27 cellular contexts compared by ENCODE assay signal in the genomic region with DNA sequence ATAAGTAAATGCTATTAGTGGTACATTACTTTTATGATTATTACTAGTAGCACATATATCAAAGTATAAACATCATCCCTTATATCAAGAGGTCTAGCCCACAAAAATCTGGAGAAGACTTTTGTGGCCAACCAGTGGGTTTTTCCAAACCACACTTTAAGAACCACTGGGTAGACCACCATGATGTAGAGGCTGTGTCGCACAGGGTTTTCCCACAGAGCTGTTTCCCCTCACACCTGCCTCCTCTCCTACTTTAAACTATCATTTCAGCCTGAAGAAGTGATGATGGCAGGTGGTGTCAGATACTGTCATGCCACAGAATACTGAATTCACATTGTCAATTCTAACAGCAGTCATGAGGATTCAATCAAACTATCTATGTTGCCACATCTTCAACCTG.
DNase-seq lines count a peak whose midpoint lies in the region; ATAC-seq and TF ChIP-seq lines count a peak whose summit lies in the region.
"Had no signal": no experiment of that assay in that cellular context is flagged by ENCODE, and none has a peak within 500 bp of the region (broad histone marks: within the 10 kb centered on the region; RNA-seq: fewer than 3 reads in every experiment).

No MANE protein-coding gene starts in this region.

- peak; percentile 10 for DNase-seq in stimulated activated CD4-positive, alpha-beta T cell treated with anti-CD3 and anti-CD28 coated beads, Interleukin-1b, Interleukin-23, amount 100 ng/mL, for 48 hours
- DNase-seq in stimulated activated CD4-positive, alpha-beta T cell treated with anti-CD3 and anti-CD28 coated beads, Interleukin-2, amount 100 ng/mL, for 48 hours = no peak
- DNase-seq in activated T-cell treated with anti-CD3 and anti-CD28 coated beads, Interleukin-2, amount 50 U/mL, for 4 hours = no peak
- DNase-seq in myocyte (ENCODE audit: low read depth) (peak; percentile 56), transverse colon (no peak), uterus (no peak), right cardiac atrium (no peak)
- DNase-seq: activated CD4-positive, alpha-beta T cell treated with anti-CD3 and anti-CD28 coated beads, Interleukin-2, amount 10 ng/mL, durations not matched to agents 7 days and 5 days; C1 segment of cervical spinal cord; caudate nucleus; DMS79; endodermal cell; foreskin fibroblast; GF-D8; mucosa of descending colon; NCI-H1092 treated with DMSO at 0.1 percent for 48 hours; NCI-H1930; NCI-H524 treated with DMSO at 0.1 percent for 48 hours; PC-9; posterior cingulate gyrus; Right ventricle myocardium superior; sigmoid colon had no signal

- peaks cover 0 to 2% (median 0%) of the 10 kb centered on the region in 4 donors for H3K36me3 ChIP-seq in transverse colon
- no peaks in the 10 kb centered on the region for H3K36me3 ChIP-seq in uterus

- intact Hi-C loops in transverse colon (cut with DNase I; ENCODE audit: low total_unique reads) = no loop called here
- intact Hi-C loops in uterus (cut with DNase I; ENCODE audit: low total_unique reads) = no loop called here
- intact Hi-C loops in right cardiac atrium (cut with DNase I) = no loop called here

- ATAC-seq in activated T-cell treated with anti-CD3 and anti-CD28 coated beads, Interleukin-2, amount 50 U/mL, for 4 hours = peak; percentile 77 to 80
- no peak for ATAC-seq in right cardiac atrium
- ATAC-seq: esophagus mucosa, HCT116, mucosa of descending colon had no signal

- H3K4me3 ChIP-seq in transverse colon = no peak overlapping the region
- no peak overlapping the region for H3K4me3 ChIP-seq in uterus
- H3K4me3 ChIP-seq in right cardiac atrium (ENCODE audit: low read length) = no peak overlapping the region
- H3K4me3 ChIP-seq: ascending aorta, lung, mucosa of descending colon, PC-9, sigmoid colon had no signal

- TF ChIP-seq CTCF in transverse colon (IDR thresholded peaks at IDR 0.05) = no peak
- no peak for TF ChIP-seq CTCF in uterus (IDR thresholded peaks at IDR 0.05)

- H3K27ac ChIP-seq in transverse colon (no peak overlapping the region), uterus (no peak overlapping the region), right cardiac atrium (ENCODE audit: low read length) (no peak overlapping the region)
- H3K27ac ChIP-seq: ascending aorta, PC-9, sigmoid colon had no signal

- TF ChIP-seq POLR2A in transverse colon (IDR thresholded peaks at IDR 0.05) (no peak), uterus (IDR thresholded peaks at IDR 0.05) (no peak)

- 72 to 100% methylated on average over 1 of the region's 1 CpG for WGBS in transverse colon (ENCODE audit: low coverage in 1 of 2), 2 donors
- 92% methylated on average over 1 of the region's 1 CpG for WGBS in right cardiac atrium

- H3K27me3 ChIP-seq in transverse colon (no peaks in the 10 kb centered on the region), uterus (no peaks in the 10 kb centered on the region), right cardiac atrium (ENCODE audit: control insufficient read depth, insufficient read depth) (no peaks in the 10 kb centered on the region)
- H3K27me3 ChIP-seq: ascending aorta, sigmoid colon had no signal

- no peaks in the 10 kb centered on the region for H3K4me1 ChIP-seq in transverse colon
- H3K4me1 ChIP-seq in uterus = no peaks in the 10 kb centered on the region
- peaks cover 4% of the 10 kb centered on the region for H3K4me1 ChIP-seq in right cardiac atrium (ENCODE audit: control insufficient read depth, insufficient read depth, low read length)
- H3K4me1 ChIP-seq: ascending aorta had no signal

- in situ Hi-C loops in transverse colon (cut with MboI; ENCODE audit: low pct_ligation_motif_present in 1 of 4, low pct_unique_long_range_greater_than_20kb in 1 of 4, low sequenced_read_pairs in 3 of 4) = loop anchor here in 1 of 4 donors (25.0 kb wide), 1 partner anchor 460 kb away; no protein-coding TSS in a partner anchor

- peaks cover 15% of the 10 kb centered on the region for H3K4me1 Mint-ChIP-seq in activated T-cell treated with anti-CD3 and anti-CD28 coated beads, Interleukin-2, amount 50 U/mL, for 4 hours (ENCODE audit: low read depth)

- TF ChIP-seq EP300 in transverse colon (IDR thresholded peaks at IDR 0.05; ENCODE audit: low read depth) = no peak

- no peaks in the 10 kb centered on the region for H3K9me3 ChIP-seq in transverse colon
- H3K9me3 ChIP-seq in uterus = no peaks in the 10 kb centered on the region
- H3K9me3 ChIP-seq in right cardiac atrium (ENCODE audit: control insufficient read depth, low read length) = no peaks in the 10 kb centered on the region
- H3K9me3 ChIP-seq: ascending aorta, mucosa of descending colon, sigmoid colon had no signal

- no peaks in the 10 kb centered on the region for H3K9me3 Mint-ChIP-seq in activated T-cell treated with anti-CD3 and anti-CD28 coated beads, Interleukin-2, amount 50 U/mL, for 4 hours
- H3K9me3 Mint-ChIP-seq: activated CD4-positive, alpha-beta T cell treated with anti-CD3 and anti-CD28 coated beads, Interleukin-2, amount 10 ng/mL, durations not matched to agents 7 days and 5 days; activated naive CD4-positive, alpha-beta T cell treated with anti-CD3 and anti-CD28 coated beads, Interleukin-2, amount 50 U/mL, for 24 hours; endodermal cell had no signal

- H3K4me3 Mint-ChIP-seq in activated T-cell treated with anti-CD3 and anti-CD28 coated beads, Interleukin-2, amount 50 U/mL, for 4 hours = no peak overlapping the region
- H3K4me3 Mint-ChIP-seq: activated CD4-positive, alpha-beta T cell treated with anti-CD3 and anti-CD28 coated beads, Interleukin-2, amount 10 ng/mL, durations not matched to agents 7 days and 5 days; activated naive CD4-positive, alpha-beta T cell treated with anti-CD3 and anti-CD28 coated beads, Interleukin-2, amount 50 U/mL, for 24 hours; endodermal cell had no signal

- H3K36me3 Mint-ChIP-seq in activated T-cell treated with anti-CD3 and anti-CD28 coated beads, Interleukin-2, amount 50 U/mL, for 4 hours (ENCODE audit: insufficient read depth) = peaks cover 36% of the 10 kb centered on the region

- no peaks in the 10 kb centered on the region for H3K27me3 Mint-ChIP-seq in activated T-cell treated with anti-CD3 and anti-CD28 coated beads, Interleukin-2, amount 50 U/mL, for 4 hours (ENCODE audit: low read depth)
- H3K27me3 Mint-ChIP-seq: activated CD4-positive, alpha-beta T cell treated with anti-CD3 and anti-CD28 coated beads, Interleukin-2, amount 10 ng/mL, durations not matched to agents 7 days and 5 days; activated naive CD4-positive, alpha-beta T cell treated with anti-CD3 and anti-CD28 coated beads, Interleukin-2, amount 50 U/mL, for 24 hours had no signal

Comparison
In these comparisons a context has a peak if more than half of its experiments do, and no peak if none do; other contexts are left out.
1. DNase-seq: peak in stimulated activated CD4-positive, alpha-beta T cell treated with anti-CD3 and anti-CD28 coated beads, Interleukin-1b, Interleukin-23, amount 100 ng/mL, for 48 hours (single experiment) and myocyte (single experiment); none in stimulated activated CD4-positive, alpha-beta T cell treated with anti-CD3 and anti-CD28 coated beads, Interleukin-2, amount 100 ng/mL, for 48 hours (0 of 2), activated T-cell treated with anti-CD3 and anti-CD28 coated beads, Interleukin-2, amount 50 U/mL, for 4 hours (single experiment), transverse colon (single experiment), uterus (0 of 2) and right cardiac atrium (0 of 3).
2. ATAC-seq: peak in activated T-cell treated with anti-CD3 and anti-CD28 coated beads, Interleukin-2, amount 50 U/mL, for 4 hours (2 of 2); none in right cardiac atrium (0 of 2).